1 cellular context compared by ENCODE assay signal in genomic region chr9:120839146-120839545, GRCh38.
TF ChIP-seq lines count a peak whose summit lies in the region.

No MANE protein-coding gene starts in this region.

TF ChIP-seq in WTC11, 78 proteins besides CTCF, POLR2A, EP300 and RAD21 (continued from another document):
- TF ChIP-seq ERG (CRISPR knock-in tag; IDR thresholded peaks at IDR 0.05) (no peak), GRHL2 (CRISPR knock-in tag; IDR thresholded peaks at IDR 0.05; ENCODE audit: insufficient replicate concordance, severe bottlenecking) (no peak), ATF6 (CRISPR knock-in tag; IDR thresholded peaks at IDR 0.05) (no peak), GABPB1 (CRISPR knock-in tag; IDR thresholded peaks at IDR 0.05) (no peak), CBFB (CRISPR knock-in tag; IDR thresholded peaks at IDR 0.05; ENCODE audit: low read depth) (no peak), NFE2L1 (CRISPR knock-in tag; IDR thresholded peaks at IDR 0.05) (no peak)
